In the genomic region with DNA sequence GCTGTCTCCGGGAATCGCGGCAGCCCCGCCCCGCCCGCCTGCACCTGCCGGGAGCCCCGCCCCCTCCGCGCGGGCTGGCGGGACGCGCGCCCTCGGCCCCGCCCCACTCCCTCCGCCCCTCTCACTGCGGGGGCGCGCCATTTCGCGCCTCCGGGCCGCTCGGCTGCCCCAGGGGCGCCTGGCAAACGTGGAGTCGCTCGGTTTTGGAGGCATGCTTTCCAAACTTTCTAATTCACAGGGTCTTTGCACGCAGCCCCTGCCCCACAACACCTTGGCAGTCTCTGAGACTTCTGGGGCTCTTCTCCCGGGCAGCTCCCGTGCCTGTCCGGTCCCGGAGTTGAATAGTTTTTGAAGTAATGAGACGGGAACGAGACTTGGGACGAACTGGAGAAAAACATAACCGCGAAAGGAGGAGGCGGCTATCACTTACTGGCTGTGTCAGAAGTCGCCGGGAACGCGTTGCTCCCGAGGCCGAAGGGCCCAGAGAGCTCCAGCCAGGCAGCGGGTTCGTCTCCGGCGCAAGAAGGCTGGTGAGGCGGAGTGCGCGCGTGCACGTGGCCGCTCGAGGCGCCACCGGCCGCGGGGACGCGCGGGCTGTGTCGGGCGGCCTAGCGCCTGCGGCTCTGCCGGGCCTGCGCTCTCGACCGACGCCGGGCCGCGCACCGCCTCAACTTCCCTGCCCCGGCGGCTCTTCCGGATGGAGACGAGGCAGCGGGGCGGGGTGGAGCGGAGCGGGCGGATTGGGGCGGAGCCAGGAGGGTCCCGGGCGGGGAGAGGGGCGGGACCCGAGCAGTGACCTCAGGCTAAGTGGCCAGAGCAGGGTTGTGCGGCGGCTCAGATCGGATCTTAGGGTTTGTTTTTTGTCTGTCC, we compare ENCODE assay signal across 8 cellular contexts. TPM values are rescaled to one million over a fixed set of nuclear protein-coding genes. Genes with fewer than 3 reads are reported as not detected.
DNase-seq lines count a peak whose midpoint lies in the region; ATAC-seq and TF ChIP-seq lines count a peak whose summit lies in the region.

A gene (minus strand): TSS at position 699 of the 870 bp plus-strand sequence. CDS start 3,436 bp downstream, outside the sequence.

- intact Hi-C loops in left cardiac atrium (cut with DNase I) = loop anchor here in 1 of 2 donors (2.0 kb wide), 1 partner anchor 40 kb away; a partner anchor contains a TSS
- intact Hi-C loops in upper lobe of right lung (cut with DNase I) = no loop called here

- DNase-seq in GM13976 (ENCODE audit: low spot score) (peak; percentile 96), NCI-H1417 treated with DMSO at 0.1 percent for 48 hours (lab: John Stamatoyannopoulos, UW) (peak; percentile 39), T-helper 1 cell (peak; percentile 80 to 92 (median 81)), amniotic epithelial cell (ENCODE audit: low read depth) (peak; percentile 75), left cardiac atrium (peak; percentile 93), progenitor cell of endocrine pancreas (ENCODE audit: low spot score, unreplicated experiment) (peak; percentile 83), upper lobe of right lung (peak; percentile 96)

- H3K4me1 ChIP-seq in upper lobe of right lung = peaks cover 4% of the 10 kb centered on the region

- H3K27me3 ChIP-seq in upper lobe of right lung = no peaks in the 10 kb centered on the region

- no peaks in the 10 kb centered on the region for H3K9me3 Mint-ChIP-seq in progenitor cell of endocrine pancreas (ENCODE audit: low read depth)

- ATAC-seq in HG02798 (IDR thresholded peaks at IDR 0.05; ENCODE audit: poor library complexity, unreplicated experiment) (peak; percentile 97), left cardiac atrium (peak; percentile 97 to 99), upper lobe of right lung (peak; percentile 98)

- H3K4me3 ChIP-seq in upper lobe of right lung = peak within 1 kb of the TSS; percentile 96

- in situ Hi-C loops in GM13976 (cut with MboI; ENCODE audit: low sequenced_read_pairs, unreplicated experiment) = no loop called here

- TF ChIP-seq CTCF in GM13976 (IDR thresholded peaks at IDR 0.05; ENCODE audit: borderline replicate concordance, control extremely low read depth, extremely low read depth, insufficient read depth, missing control alignments) = no peak
- no peak for TF ChIP-seq CTCF in progenitor cell of endocrine pancreas (IDR thresholded peaks at IDR 0.05; ENCODE audit: unreplicated experiment)
- TF ChIP-seq CTCF in upper lobe of right lung (IDR thresholded peaks at IDR 0.05) = no peak

- peaks cover 17% of the 10 kb centered on the region for H3K36me3 ChIP-seq in upper lobe of right lung

- no peaks in the 10 kb centered on the region for H3K27me3 Mint-ChIP-seq in progenitor cell of endocrine pancreas

- no peaks in the 10 kb centered on the region for H3K9me3 ChIP-seq in upper lobe of right lung

- peak within 1 kb of the TSS; percentile 93 for H3K4me3 Mint-ChIP-seq in progenitor cell of endocrine pancreas (ENCODE audit: low read depth)

- peak within 1 kb of the TSS; percentile 98 for H3K27ac Mint-ChIP-seq in progenitor cell of endocrine pancreas

- H3K36me3 Mint-ChIP-seq in progenitor cell of endocrine pancreas (ENCODE audit: insufficient read depth) = peaks cover 8% of the 10 kb centered on the region

- peak within 1 kb of the TSS; percentile 97 for H3K27ac ChIP-seq in upper lobe of right lung

- peaks cover 18% of the 10 kb centered on the region for H3K4me1 Mint-ChIP-seq in progenitor cell of endocrine pancreas (ENCODE audit: low read depth)

RNA-seq across cellular contexts. Expression of the gene that starts here (rescaled TPM):
- total RNA-seq in left cardiac atrium = 1 to 10 TPM; 6.3 to 8.6 TPM
- total RNA-seq in progenitor cell of endocrine pancreas = 24.7 and 25.1 TPM in 2 replicates
- total RNA-seq in upper lobe of right lung = 19.5 TPM

Comparison
In these comparisons a context has a peak if more than half of its experiments do, and no peak if none do; other contexts are left out.
1. Peak in every context shown above with its lines: DNase-seq, ATAC-seq, H3K4me3 ChIP-seq and H3K27ac ChIP-seq.
2. DNase-seq: peak in every context shown above with its lines; median percentile 96 in GM13976; 96 in upper lobe of right lung; 93 in left cardiac atrium; 83 in progenitor cell of endocrine pancreas; 81 in T-helper 1 cell; 75 in amniotic epithelial cell; 39 in NCI-H1417 treated with DMSO at 0.1 percent for 48 hours.